ENCODE assay signal across 8 cellular contexts in the genomic region with DNA sequence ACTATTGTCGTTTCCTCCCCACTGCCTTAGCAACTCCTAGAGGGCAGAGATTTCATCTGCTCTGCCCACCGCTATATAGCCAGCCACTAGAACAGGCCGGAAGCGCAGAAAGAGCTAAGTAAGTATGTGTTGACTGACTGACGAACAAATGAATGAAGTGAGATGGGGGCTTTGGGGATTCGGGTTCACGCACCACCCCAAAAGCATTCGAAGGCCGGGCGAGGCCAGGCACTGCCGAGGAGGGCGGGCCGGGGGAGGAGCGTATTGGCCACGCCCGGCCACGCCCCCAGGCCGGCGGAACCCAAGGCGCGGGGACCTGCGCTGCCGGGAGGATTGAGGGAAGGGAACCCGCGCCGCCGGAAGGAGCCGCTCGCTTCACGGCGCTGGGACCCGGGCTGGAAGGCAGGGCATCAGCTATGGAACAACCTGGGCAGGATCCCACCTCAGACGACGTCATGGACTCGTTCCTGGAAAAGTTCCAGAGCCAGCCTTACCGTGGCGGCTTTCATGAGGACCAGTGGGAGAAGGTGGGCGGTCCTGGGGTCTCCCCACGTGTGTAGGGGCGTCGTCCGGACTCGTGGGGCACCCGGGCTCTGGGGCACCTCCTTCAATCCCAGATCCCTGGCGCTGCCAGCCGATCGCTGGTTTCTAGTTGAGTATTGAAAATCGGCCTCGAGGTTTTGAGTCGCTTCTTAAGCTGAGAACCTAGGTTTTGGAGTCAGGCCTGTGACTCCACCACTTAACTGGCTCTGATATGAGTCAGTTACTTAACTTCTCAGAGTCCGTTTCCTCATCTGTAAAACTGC. TPM values are rescaled to one million over a fixed set of nuclear protein-coding genes. Genes with fewer than 3 reads are reported as not detected.
A peak's percentile ranks its signal among the peaks of the same experiment; 100 is the strongest.
DNase-seq lines count a peak whose midpoint lies in the region; ATAC-seq, FAIRE-seq and TF ChIP-seq lines count a peak whose summit lies in the region.

Gene TTC4, plus strand, starts transcription at position 369 of the 806 bp plus-strand sequence. Its CDS starts 48 bp downstream, at position 417.

- H3K4me3 Mint-ChIP-seq in progenitor cell of endocrine pancreas (ENCODE audit: low read depth), result peak within 1 kb of the TSS; percentile 87

- H3K36me3 Mint-ChIP-seq in progenitor cell of endocrine pancreas (ENCODE audit: insufficient read depth), result peaks cover 8% of the 10 kb centered on the region

- intact Hi-C loops in T-helper 1 cell treated with Interleukin-12 subunit alpha and Interleukin-12 subunit beta and Interleukin-4 antibody, amounts not matched to agents 30 ng/mL and 1 ng/mL, for 36 hours (cut with micrococcal nuclease), result loop anchor here (1.0 to 5.0 kb wide), 15 partner anchors 43 to 1518 kb away; partner anchors contain the start of genes CPT2, CYB5RL, CZIB and DHCR24
- intact Hi-C loops in left ventricle myocardium inferior (cut with micrococcal nuclease) (no loop called here), upper lobe of right lung (cut with DNase I) (no loop called here)

- no peaks in the 10 kb centered on the region for H3K27me3 ChIP-seq in left ventricle myocardium inferior (ENCODE audit: low read depth)
- H3K27me3 ChIP-seq in upper lobe of right lung, result no peaks in the 10 kb centered on the region

- DNase-seq in GM12891 (ENCODE audit: insufficient read length, low spot score) (peak; percentile 87), NCI-H1417 (lab: John Stamatoyannopoulos, UW) (peak; percentile 83 to 88 (median 85)), amniotic epithelial cell (ENCODE audit: low read depth) (peak; percentile 66), left ventricle myocardium inferior (peak; percentile 86), progenitor cell of endocrine pancreas (ENCODE audit: low spot score, unreplicated experiment) (peak; percentile 66), upper lobe of right lung (peak; percentile 93)

- no peak for TF ChIP-seq CTCF in left ventricle myocardium inferior (IDR thresholded peaks at IDR 0.05; ENCODE audit: borderline replicate concordance)
- TF ChIP-seq CTCF in progenitor cell of endocrine pancreas (IDR thresholded peaks at IDR 0.05; ENCODE audit: unreplicated experiment), result no peak
- no peak for TF ChIP-seq CTCF in upper lobe of right lung (IDR thresholded peaks at IDR 0.05)

- ATAC-seq in HG02759 (IDR thresholded peaks at IDR 0.05; ENCODE audit: unreplicated experiment) (peak; percentile 97), upper lobe of right lung (peak; percentile 100)

- TF ChIP-seq POLR2A in GM12891 (IDR thresholded peaks at IDR 0.05; ENCODE audit: low read depth, low read length), result peak; percentile 91

- H3K9me3 ChIP-seq in left ventricle myocardium inferior (replicated peaks) (no peaks in the 10 kb centered on the region), upper lobe of right lung (no peaks in the 10 kb centered on the region)

- H3K4me3 ChIP-seq in left ventricle myocardium inferior, result peak within 1 kb of the TSS; percentile 87
- peak within 1 kb of the TSS; percentile 89 for H3K4me3 ChIP-seq in upper lobe of right lung

- peak; percentile 86 for FAIRE-seq in GM12891 (lab: Jason Lieb, UNC)

- H3K27ac ChIP-seq in left ventricle myocardium inferior (replicated peaks), result peak within 1 kb of the TSS; percentile 76
- H3K27ac ChIP-seq in upper lobe of right lung, result peak within 1 kb of the TSS; percentile 84

- H3K27me3 Mint-ChIP-seq in progenitor cell of endocrine pancreas, result peaks cover 25% of the 10 kb centered on the region

- H3K36me3 ChIP-seq in left ventricle myocardium inferior (peaks cover 34% of the 10 kb centered on the region), upper lobe of right lung (peaks cover 32% of the 10 kb centered on the region)

- no peaks in the 10 kb centered on the region for H3K9me3 Mint-ChIP-seq in progenitor cell of endocrine pancreas (ENCODE audit: low read depth)

- peak within 1 kb of the TSS; percentile 82 for H3K27ac Mint-ChIP-seq in progenitor cell of endocrine pancreas

- peaks cover 25% of the 10 kb centered on the region for H3K4me1 ChIP-seq in left ventricle myocardium inferior
- H3K4me1 ChIP-seq in upper lobe of right lung, result peaks cover 9% of the 10 kb centered on the region

- peaks cover 10% of the 10 kb centered on the region for H3K4me1 Mint-ChIP-seq in progenitor cell of endocrine pancreas (ENCODE audit: low read depth)

TF ChIP-seq in GM12891, 5 proteins besides CTCF, POLR2A, EP300 and RAD21:
- TF ChIP-seq POU2F2 (IDR thresholded peaks at IDR 0.05; ENCODE audit: low read depth, low read length), result peak; percentile 82
- TF ChIP-seq TAF1 (IDR thresholded peaks at IDR 0.05; ENCODE audit: low read depth, low read length), result peak; percentile 94
- TF ChIP-seq POLR2AphosphoS5 (IDR thresholded peaks at IDR 0.05; ENCODE audit: low read depth, low read length), result peak; percentile 95
- peak; percentile 57 for TF ChIP-seq PAX5 (IDR thresholded peaks at IDR 0.05; ENCODE audit: insufficient read depth, low read length, severe bottlenecking)
- peak; percentile 34; the same call in 1 of the 2 replicates for TF ChIP-seq SPI1 (IDR thresholded peaks at IDR 0.05; ENCODE audit: low read depth, low read length)

RNA-seq across cellular contexts. Expression of gene TTC4, which starts in this region (rescaled TPM):
- 15.9 TPM for polyA plus RNA-seq in GM12891 (2012; ENCODE audit: low read depth, missing spikeins)
- total RNA-seq in T-helper 1 cell treated with Interleukin-12 subunit alpha and Interleukin-12 subunit beta and Interleukin-4 antibody, amounts not matched to agents 30 ng/mL and 1 ng/mL, for 36 hours, result 24.0 and 27.1 TPM in 2 replicates
- 16.1 TPM for total RNA-seq in left ventricle myocardium inferior
- 22.6 and 24.0 TPM in 2 replicates for total RNA-seq in progenitor cell of endocrine pancreas
- 16.4 TPM for total RNA-seq in upper lobe of right lung

Comparison
In these comparisons a context has a peak if more than half of its experiments do, and no peak if none do; other contexts are left out.
1. Peak in every context shown above with its lines: DNase-seq, ATAC-seq, H3K4me3 ChIP-seq and H3K27ac ChIP-seq.